ENCODE assay signal across 1 cellular context in the genomic region with DNA sequence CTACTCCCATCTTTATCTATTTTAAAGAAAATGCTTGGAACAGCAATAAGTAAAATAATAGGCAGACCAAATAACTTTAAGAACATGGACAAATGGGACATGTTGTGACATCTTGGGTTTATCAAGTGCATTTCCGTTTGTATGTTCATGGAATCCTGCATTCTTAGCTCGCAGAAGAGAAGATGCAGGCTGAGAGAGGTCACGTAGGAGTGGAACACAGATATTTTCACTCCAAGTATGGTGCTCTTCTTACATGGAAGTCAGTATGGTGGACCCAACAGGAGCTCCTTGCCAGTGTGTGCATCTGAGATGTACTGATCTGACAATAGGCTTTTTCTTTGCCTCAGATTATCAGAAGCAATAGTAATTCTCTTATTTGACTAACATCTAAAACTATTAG.
TF ChIP-seq lines count a peak whose summit lies in the region.

No MANE protein-coding gene starts in this region.

TF ChIP-seq in HepG2, 621 proteins besides CTCF, POLR2A, EP300 and RAD21:
- TF ChIP-seq ZNF317 (CRISPR knock-in tag; IDR thresholded peaks at IDR 0.05) (0 out of 2 replicates have a peak, but pooled peaks have one; percentile 45), HNF4A (CRISPR knock-in tag; IDR thresholded peaks at IDR 0.05) (no peak)
TF ChIP-seq in HepG2: peak in this region for 1.
